In the genomic region with DNA sequence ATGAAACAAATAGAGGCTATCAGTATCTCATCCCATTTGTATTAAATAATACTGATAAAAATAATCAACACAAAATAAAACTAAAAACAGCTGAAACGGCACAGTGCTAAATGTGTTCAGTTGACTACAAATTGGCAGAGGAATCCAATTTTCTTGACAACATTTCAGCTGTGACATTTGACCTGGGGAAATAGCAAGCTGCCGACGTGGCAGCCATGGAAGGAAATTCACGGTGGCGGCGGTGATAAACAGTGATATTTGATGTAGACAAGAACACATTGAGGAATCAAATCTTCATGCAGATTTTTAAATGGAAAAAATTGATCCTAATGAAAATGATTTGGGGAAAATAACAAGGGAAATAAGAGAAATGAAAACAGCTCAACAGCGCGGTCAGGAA, we compare ENCODE assay signal across 16 cellular contexts.
DNase-seq lines count a peak whose midpoint lies in the region; ATAC-seq and TF ChIP-seq lines count a peak whose summit lies in the region.
"Had no signal": no experiment of that assay in that cellular context is flagged by ENCODE, and none has a peak within 500 bp of the region (broad histone marks: within the 10 kb centered on the region; RNA-seq: fewer than 3 reads in every experiment).

No MANE protein-coding gene starts in this region.

- no peaks in the 10 kb centered on the region for H3K36me3 Mint-ChIP-seq in activated T-helper 17 cell treated with anti-CD3 and anti-CD28 coated beads, Interleukin-2, amount 50 U/mL, for 72 hours (ENCODE audit: low read depth)

- no peaks in the 10 kb centered on the region for H3K4me1 ChIP-seq in BE2C
- H3K4me1 ChIP-seq in adipocyte (ENCODE audit: control insufficient read depth, insufficient read depth, low read length), result peaks cover 4% of the 10 kb centered on the region

- H3K36me3 ChIP-seq in BE2C, result peaks cover 96% of the 10 kb centered on the region
- peaks cover 50% of the 10 kb centered on the region for H3K36me3 ChIP-seq in adipocyte (ENCODE audit: control insufficient read depth, insufficient read depth, low read length, severe bottlenecking)

- H3K27me3 ChIP-seq in BE2C, result no peaks in the 10 kb centered on the region
- H3K27me3 ChIP-seq in adipocyte (replicated peaks; ENCODE audit: control insufficient read depth, insufficient read depth, low read length), result no peaks in the 10 kb centered on the region

- DNase-seq in BE2C (peak; percentile 0), adipocyte (ENCODE audit: low read depth) (peak; percentile 22), fibroblast of villous mesenchyme (ENCODE audit: low read depth) (peak; percentile 30), pulmonary artery endothelial cell (ENCODE audit: low read depth, low spot score) (peak; percentile 39), T1000 (lab: John Stamatoyannopoulos, UW) (no peak)
- DNase-seq in stimulated activated CD4-positive, alpha-beta T cell treated with anti-CD3 and anti-CD28 coated beads, Interleukin-2, amount 100 ng/mL, for 48 hours, result no peak
- DNase-seq: 8988T; DMS79; H7; NCI-H1105 treated with DMSO at 0.1 percent for 48 hours; NCI-H1930; NCI-H69; NK-92 treated with Interleukin-12 subunit alpha and Interleukin-12 subunit beta, amount 100 ng/mL, for 24 hours had no signal

- no peak overlapping the region for H3K9ac ChIP-seq in adipocyte (ENCODE audit: low read length)

- H3K4me1 Mint-ChIP-seq in activated T-helper 17 cell treated with anti-CD3 and anti-CD28 coated beads, Interleukin-2, amount 50 U/mL, for 72 hours, result no peaks in the 10 kb centered on the region
- H3K4me1 Mint-ChIP-seq: CD8-positive, alpha-beta memory T cell had no signal

- no peak overlapping the region for H3K4me3 Mint-ChIP-seq in activated T-helper 17 cell treated with anti-CD3 and anti-CD28 coated beads, Interleukin-2, amount 50 U/mL, for 72 hours
- H3K4me3 Mint-ChIP-seq: CD8-positive, alpha-beta memory T cell had no signal

- no peak overlapping the region for H3K27ac Mint-ChIP-seq in activated T-helper 17 cell treated with anti-CD3 and anti-CD28 coated beads, Interleukin-2, amount 50 U/mL, for 72 hours
- H3K27ac Mint-ChIP-seq: CD8-positive, alpha-beta memory T cell had no signal

- ATAC-seq in GM19452 (IDR thresholded peaks at IDR 0.05; ENCODE audit: unreplicated experiment), result no peak
- no peak for ATAC-seq in activated T-helper 17 cell treated with anti-CD3 and anti-CD28 coated beads, Interleukin-2, amount 50 U/mL, for 72 hours (replicated peaks)

- peaks cover 6% of the 10 kb centered on the region for H3K9me3 Mint-ChIP-seq in activated T-helper 17 cell treated with anti-CD3 and anti-CD28 coated beads, Interleukin-2, amount 50 U/mL, for 72 hours

- peaks cover 10% of the 10 kb centered on the region for H3K27me3 Mint-ChIP-seq in activated T-helper 17 cell treated with anti-CD3 and anti-CD28 coated beads, Interleukin-2, amount 50 U/mL, for 72 hours

- H3K4me3 ChIP-seq in BE2C (ENCODE audit: low read depth, low read length) (no peak overlapping the region), adipocyte (ENCODE audit: low read length) (no peak overlapping the region), fibroblast of villous mesenchyme (ENCODE audit: low read depth, low read length) (no peak overlapping the region)

- TF ChIP-seq CTCF in BE2C (IDR thresholded peaks at IDR 0.05; ENCODE audit: low read depth, low read length) (no peak), fibroblast of villous mesenchyme (IDR thresholded peaks at IDR 0.05; ENCODE audit: insufficient read depth, low read depth, low read length) (no peak)

- H3K9me3 ChIP-seq in BE2C (no peaks in the 10 kb centered on the region), adipocyte (ENCODE audit: control insufficient read depth, low read length) (peaks cover 3% of the 10 kb centered on the region)

Comparison
In these comparisons a context has a peak if more than half of its experiments do, and no peak if none do; other contexts are left out.
1. DNase-seq: peak in BE2C (single experiment), adipocyte (single experiment), fibroblast of villous mesenchyme (single experiment) and pulmonary artery endothelial cell (single experiment); none in stimulated activated CD4-positive, alpha-beta T cell treated with anti-CD3 and anti-CD28 coated beads, Interleukin-2, amount 100 ng/mL, for 48 hours (0 of 2) and T1000 (single experiment).